ENCODE assay signal across 10 cellular contexts in the genomic region with DNA sequence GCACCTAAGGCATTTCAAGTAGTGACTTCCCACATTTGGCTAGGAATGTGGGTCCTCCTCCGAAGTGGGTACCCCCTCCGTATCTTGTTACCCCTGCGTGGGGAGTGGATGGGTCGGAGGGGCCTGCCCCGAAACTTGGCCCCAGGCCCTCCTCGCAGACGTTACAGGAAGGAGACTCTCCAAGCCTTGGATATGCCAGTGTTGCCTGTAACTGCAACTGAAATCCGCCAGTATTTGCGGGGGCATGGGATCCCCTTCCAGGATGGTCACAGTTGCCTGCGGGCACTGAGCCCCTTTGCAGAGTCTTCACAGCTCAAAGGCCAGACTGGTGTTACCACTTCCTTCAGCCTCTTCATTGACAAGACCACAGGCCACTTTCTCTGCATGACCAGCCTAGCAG. TPM values are rescaled to one million over a fixed set of nuclear protein-coding genes. Genes with fewer than 3 reads are reported as not detected.
DNase-seq lines count a peak whose midpoint lies in the region; ATAC-seq, FAIRE-seq and TF ChIP-seq lines count a peak whose summit lies in the region.
"Had no signal": no experiment of that assay in that cellular context is flagged by ENCODE, and none has a peak within 500 bp of the region (broad histone marks: within the 10 kb centered on the region; RNA-seq: fewer than 3 reads in every experiment).

No MANE protein-coding gene starts in this region.

- peak overlapping the region; percentile 94 for H3K4me2 ChIP-seq in PC-9

- H3K27ac ChIP-seq in PC-9, result no peak overlapping the region
- H3K27ac ChIP-seq in pancreas, result no peak overlapping the region

- no peaks in the 10 kb centered on the region for H3K9me3 ChIP-seq in PC-9 (ENCODE audit: insufficient read depth, low read depth)
- H3K9me3 ChIP-seq in pancreas, result no peaks in the 10 kb centered on the region

- no peak for TF ChIP-seq CTCF in Calu3 (IDR thresholded peaks at IDR 0.05; ENCODE audit: unreplicated experiment)
- TF ChIP-seq CTCF in PC-9 (conservative IDR thresholded peaks at IDR 0.05), result no peak
- no peak for TF ChIP-seq CTCF in epithelial cell of proximal tubule (conservative IDR thresholded peaks at IDR 0.05; ENCODE audit: low read depth, low read length)
- TF ChIP-seq CTCF in pancreas (IDR thresholded peaks at IDR 0.05), result no peak

- peaks cover 35% of the 10 kb centered on the region for H3K36me3 Mint-ChIP-seq in Calu3 (ENCODE audit: insufficient read depth, unreplicated experiment)

- no peak overlapping the region for H2AFZ ChIP-seq in PC-9

- H3K9me3 Mint-ChIP-seq in Calu3 (ENCODE audit: low read depth, unreplicated experiment), result no peaks in the 10 kb centered on the region

- BruUV-seq in Calu3 (replicated peaks; lab: Mats Ljungman, UMichigan) (TSS peak; percentile 71), PC-9 (replicated peaks; lab: Mats Ljungman, UMichigan) (TSS peak; percentile 31)

- H3K4me1 ChIP-seq in PC-9 (replicated peaks; ENCODE audit: insufficient read depth) (peaks cover 4% of the 10 kb centered on the region), pancreas (peaks cover 7 to 27% (median 14%) of the 10 kb centered on the region in 3 donors)

- H3K4me3 ChIP-seq in PC-9, result peak overlapping the region; percentile 69
- H3K4me3 ChIP-seq in epithelial cell of proximal tubule (ENCODE audit: low read depth, low read length), result peak overlapping the region; percentile 99
- H3K4me3 ChIP-seq in pancreas, result peak overlapping the region; percentile 74 to 96 (median 84)

- H3K27me3 Mint-ChIP-seq in Calu3 (ENCODE audit: unreplicated experiment), result no peaks in the 10 kb centered on the region

- H3K27me3 ChIP-seq in PC-9 (ENCODE audit: insufficient read depth, low read depth) (no peaks in the 10 kb centered on the region), pancreas (no peaks in the 10 kb centered on the region)

- no peaks in the 10 kb centered on the region for H4K20me1 ChIP-seq in PC-9 (ENCODE audit: insufficient read depth)

- H3K4me3 Mint-ChIP-seq in Calu3 (ENCODE audit: low read depth, unreplicated experiment), result peak overlapping the region; percentile 98

- ATAC-seq in pancreas (no peak), GM18502 (IDR thresholded peaks at IDR 0.05; ENCODE audit: poor library complexity, unreplicated experiment) (no peak)

- H3K9me2 ChIP-seq in PC-9 (ENCODE audit: insufficient read depth), result no peaks in the 10 kb centered on the region

- intact Hi-C loops in Calu3 (cut with micrococcal nuclease; ENCODE audit: unreplicated experiment) (no loop called here), PC-9 (cut with micrococcal nuclease; ENCODE audit: unreplicated experiment) (no loop called here), pancreas (cut with DNase I) (no loop called here)

- peaks cover 3% of the 10 kb centered on the region; the same call in 1 of the 2 replicates for H3F3A ChIP-seq in PC-9 (ENCODE audit: insufficient read depth, low read depth)

- H3K4me1 Mint-ChIP-seq in Calu3 (ENCODE audit: low read depth, unreplicated experiment), result no peaks in the 10 kb centered on the region

- POLR2A ChIA-PET in PC-9 (lab: Charles Lee; ENCODE audit: unreplicated experiment), result no interaction called here

- DNase-seq in Calu3, result no peak
- no peak for DNase-seq in PC-9
- no peak for DNase-seq in epithelial cell of proximal tubule (ENCODE audit: low read depth)
- DNase-seq in pancreas, result peak in 2 of 6 donors; percentile 31 to 37
- DNase-seq in DMS153 (lab: John Stamatoyannopoulos, UW), result no peak
- DNase-seq in activated effector memory CD4-positive, alpha-beta T cell treated with anti-CD3 and anti-CD28 coated beads, Interleukin-2, amount 50 U/mL, for 16 hours, result no peak
- DNase-seq in NCI-H345 (lab: John Stamatoyannopoulos, UW), result no peak
- DNase-seq: NCI-H2107; stimulated activated CD4-positive, alpha-beta T cell treated with anti-CD3 and anti-CD28 coated beads, Interleukin-2, amount 100 ng/mL, for 24 hours had no signal

- CTCF ChIA-PET in Calu3 (lab: Charles Lee), result interaction anchor here (0.5 kb wide), 1 partner anchor 14 kb away, joined by 3 read pairs; no protein-coding TSS in a partner anchor
- CTCF ChIA-PET in PC-9 (lab: Charles Lee), result no interaction called here

- 53 to 58% methylated on average over 10 of the region's 10 CpGs for WGBS in pancreas, 2 donors

- peak overlapping the region; percentile 94 for H3K27ac Mint-ChIP-seq in Calu3 (ENCODE audit: unreplicated experiment)

- no peak for FAIRE-seq in pancreas (lab: Jason Lieb, UNC)

- H3K79me2 ChIP-seq in PC-9 (ENCODE audit: low read depth), result peaks cover 47% of the 10 kb centered on the region

- H3K36me3 ChIP-seq in PC-9 (ENCODE audit: low read depth) (no peaks in the 10 kb centered on the region), pancreas (peaks cover 0 to 3% (median 0%) of the 10 kb centered on the region in 3 donors)

RNA-seq across cellular contexts. Expression of a gene that starts 0.8 kb away (rescaled TPM):
- total RNA-seq in Calu3 (2022) (13.8 and 14.7 TPM in 2 replicates), PC-9 (2021) (7.5 and 7.9 TPM in 2 replicates), epithelial cell of proximal tubule (5.2 and 9.7 TPM in 2 replicates), pancreas (1 to 10 TPM; 1.7 to 5.4 (median 3.8) TPM)
- 1 to 10 TPM; 3.1 to 3.2 TPM for polyA plus RNA-seq in pancreas

RNA-seq across cellular contexts. Expression of a gene that starts 0.9 kb away (rescaled TPM):
- total RNA-seq in Calu3 (2022), result 42.7 and 44.7 TPM in 2 replicates
- 41.0 and 45.7 TPM in 2 replicates for total RNA-seq in PC-9 (2021)
- 99.6 and 134 TPM in 2 replicates for total RNA-seq in epithelial cell of proximal tubule
- 10 to 100 TPM; 31.0 to 49.3 (median 36.2) TPM for total RNA-seq in pancreas
- 10 to 100 TPM; 67.7 to 93.5 TPM for polyA plus RNA-seq in pancreas

RNA-seq across cellular contexts. Expression of a gene that starts 11.4 kb away (rescaled TPM):
- total RNA-seq in Calu3 (2022) (23.7 TPM in 2 replicates), PC-9 (2021) (32.5 and 39.5 TPM in 2 replicates), epithelial cell of proximal tubule (77.8 and 81.0 TPM in 2 replicates), pancreas (10 to 100 TPM; 10.5 to 26.5 (median 14.4) TPM)
- polyA plus RNA-seq in pancreas, result 10 to 100 TPM; 41.1 to 52.2 TPM

RNA-seq across cellular contexts. Expression of a gene that starts 18.9 kb away (rescaled TPM):
- total RNA-seq in Calu3 (2022) (15.9 and 20.6 TPM in 2 replicates), PC-9 (2021) (0.70 and 0.83 TPM in 2 replicates), epithelial cell of proximal tubule (1.2 and 7.9 TPM in 2 replicates), pancreas (10 to 100 TPM in 3 of 6 donors, 1 to 10 TPM in 3; 8.7 to 17.2 (median 12.5) TPM)
- 10 to 100 TPM; 33.8 to 36.4 TPM for polyA plus RNA-seq in pancreas

RNA-seq across cellular contexts. Expression of a gene that starts 42.8 kb away (rescaled TPM):
- total RNA-seq in Calu3 (2022), result 1.2 and 1.3 TPM in 2 replicates
- 2.3 and 2.8 TPM in 2 replicates for total RNA-seq in PC-9 (2021)
- 6.1 and 6.6 TPM in 2 replicates for total RNA-seq in epithelial cell of proximal tubule
- total RNA-seq in pancreas, result under 1 TPM; 0.18 to 0.49 (median 0.27) TPM
- under 1 TPM; 0.89 to 0.99 TPM for polyA plus RNA-seq in pancreas
